ENCODE assay signal across 21 cellular contexts in the genomic region with DNA sequence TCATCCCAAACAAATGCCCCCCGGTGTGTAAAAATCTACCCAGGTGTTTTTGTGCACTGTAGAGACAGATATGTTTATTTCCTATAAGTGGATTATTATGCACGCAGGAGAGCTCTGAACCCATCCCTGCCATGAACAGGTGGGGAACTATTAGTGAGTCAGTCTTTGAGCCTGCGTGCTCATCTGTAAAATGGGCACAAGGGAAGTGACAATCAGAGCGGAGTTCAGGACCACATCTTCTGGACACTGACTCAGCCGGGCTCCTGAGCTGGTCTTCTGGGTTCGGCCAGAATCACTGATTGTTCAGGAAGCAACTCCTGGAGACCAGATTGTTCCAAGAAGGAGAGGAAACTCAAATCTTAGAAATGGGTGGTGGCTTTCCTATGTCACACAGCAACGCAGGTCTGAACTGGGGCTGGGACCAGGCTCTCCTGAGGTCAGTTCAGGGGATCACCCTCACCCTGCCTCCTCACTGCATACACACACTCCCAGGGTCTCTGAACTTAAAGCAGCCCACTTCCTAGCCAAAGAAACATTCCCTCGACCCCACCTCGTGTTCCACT. TPM values are rescaled to one million over a fixed set of nuclear protein-coding genes. Genes with fewer than 3 reads are reported as not detected.
"Had no signal": no experiment of that assay in that cellular context is flagged by ENCODE, and none has a peak within 500 bp of the region (broad histone marks: within the 10 kb centered on the region; RNA-seq: fewer than 3 reads in every experiment).

No MANE protein-coding gene starts in this region.

- H3K4me3 Mint-ChIP-seq: naive thymus-derived CD8-positive, alpha-beta T cell had no signal

- H3K27ac Mint-ChIP-seq: naive thymus-derived CD8-positive, alpha-beta T cell had no signal

- H3K36me3 ChIP-seq: heart left ventricle, ovary, right atrium auricular region, upper lobe of left lung, uterus had no signal

- H3K4me2 ChIP-seq: smooth muscle cell had no signal

- H3K27ac ChIP-seq: ovary had no signal

- H3K9me3 ChIP-seq: heart left ventricle, mucosa of descending colon, ovary, right atrium auricular region, upper lobe of left lung, uterus had no signal

- H3K4me3 ChIP-seq: heart left ventricle, mucosa of descending colon, ovary, right atrium auricular region, smooth muscle cell, upper lobe of left lung, uterus had no signal

- H3K4me1 Mint-ChIP-seq: naive thymus-derived CD8-positive, alpha-beta T cell had no signal

- DNase-seq: dermis blood vessel endothelial cell; erythroblast; foreskin melanocyte; heart left ventricle; hippocampal formation; mammary epithelial cell; mucosa of descending colon; naive thymus-derived CD8-positive, alpha-beta T cell; nucleus accumbens; ovary; stimulated activated CD4-positive, alpha-beta T cell treated with anti-CD3 and anti-CD28 coated beads, Interleukin-2, amount 100 ng/mL, for 48 hours; stimulated activated naive CD4-positive, alpha-beta T cell treated with Interleukin-2 at 50 U/mL for 16 hours; uterus had no signal

- H3K27me3 ChIP-seq: heart left ventricle, ovary, right atrium auricular region, upper lobe of left lung, uterus had no signal

- ATAC-seq: heart left ventricle; left lobe of liver; mucosa of descending colon; naive thymus-derived CD8-positive, alpha-beta T cell had no signal

- FAIRE-seq: colon, endothelial cell of umbilical vein, islet of Langerhans had no signal

- H3K36me3 Mint-ChIP-seq: naive thymus-derived CD8-positive, alpha-beta T cell had no signal

RNA-seq across cellular contexts. Expression of a gene that starts 27.3 kb away (rescaled TPM):
- total RNA-seq: naive thymus-derived CD8-positive, alpha-beta T cell had no signal
- polyA plus RNA-seq: naive thymus-derived CD8-positive, alpha-beta T cell; neural cell had no signal
